ENCODE assay signal across 8 cellular contexts in the genomic region with DNA sequence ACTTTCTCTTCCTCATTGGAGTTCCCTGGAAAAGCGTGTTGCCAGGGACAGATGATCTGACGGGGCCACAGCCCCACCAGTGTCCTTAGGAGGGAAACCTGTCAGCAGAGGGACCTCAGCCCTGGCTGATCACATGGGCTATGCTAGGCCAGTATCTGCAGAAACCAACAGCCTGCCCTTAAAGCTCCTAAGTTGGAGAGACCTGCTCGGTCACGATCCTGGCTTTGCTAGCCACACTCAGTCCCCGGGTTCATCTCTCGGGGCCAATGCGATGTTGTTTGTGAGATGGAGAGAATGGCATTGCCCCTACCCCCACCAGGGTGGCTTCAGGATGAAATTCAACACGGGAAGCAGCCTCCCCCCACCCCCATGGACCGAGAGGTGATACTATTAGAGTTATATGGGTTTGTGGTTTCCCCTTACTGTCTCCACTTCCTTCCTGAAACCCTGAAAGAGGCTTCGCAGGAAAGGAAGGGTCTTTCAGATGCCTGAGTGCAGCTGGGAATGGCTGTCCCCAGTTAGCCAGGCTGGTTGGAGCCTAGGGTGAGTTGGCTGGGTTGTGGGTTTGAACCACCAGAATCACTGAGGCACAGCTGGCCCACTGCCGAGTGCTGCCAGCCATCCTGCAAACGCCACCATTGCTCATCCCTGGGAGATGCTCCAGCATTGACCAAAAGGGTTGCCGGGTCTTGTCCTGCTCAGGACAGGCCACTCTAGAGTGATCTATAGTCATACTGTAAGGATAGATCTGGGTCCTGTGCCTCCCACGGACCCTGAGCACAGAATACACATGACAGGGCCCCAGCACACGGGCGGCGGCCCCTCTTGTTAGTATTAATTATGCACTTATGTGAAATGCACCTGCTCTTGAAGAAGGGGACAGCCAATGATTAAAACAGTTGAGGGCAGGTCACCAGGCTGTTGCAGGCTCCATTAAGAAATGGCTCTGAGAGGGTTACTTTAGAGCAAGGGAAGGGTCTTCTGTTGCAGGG. TPM values are rescaled to one million over a fixed set of nuclear protein-coding genes. Genes with fewer than 3 reads are reported as not detected.
A peak's percentile ranks its signal among the peaks of the same experiment; 100 is the strongest.
DNase-seq lines count a peak whose midpoint lies in the region; ATAC-seq, FAIRE-seq and TF ChIP-seq lines count a peak whose summit lies in the region.

No MANE protein-coding gene starts in this region.

- H3K4me3 Mint-ChIP-seq in CD8-positive, alpha-beta T cell: peak overlapping the region; percentile 79

- no peaks in the 10 kb centered on the region for H3K9me3 ChIP-seq in CD8-positive, alpha-beta T cell (ENCODE audit: low read length)
- H3K9me3 ChIP-seq in PC-3 (ENCODE audit: low read length): no peaks in the 10 kb centered on the region
- no peaks in the 10 kb centered on the region for H3K9me3 ChIP-seq in fibroblast of lung (ENCODE audit: control insufficient read depth, insufficient read depth, low read depth, low read length)

- H4K20me1 ChIP-seq in PC-3 (ENCODE audit: low read length) (no peaks in the 10 kb centered on the region), fibroblast of lung (ENCODE audit: control insufficient read depth, extremely low read depth, insufficient read depth, low read length) (no peaks in the 10 kb centered on the region)

- no peaks in the 10 kb centered on the region for H3F3A ChIP-seq in PC-3 (ENCODE audit: low read length, unreplicated experiment)

- ATAC-seq in CD8-positive, alpha-beta T cell: peak; percentile 67
- ATAC-seq in GM21619 (IDR thresholded peaks at IDR 0.05; ENCODE audit: unreplicated experiment): peak; percentile 50
- ATAC-seq in PC-3: no peak

- H2AFZ ChIP-seq in PC-3 (ENCODE audit: low read length) (no peak overlapping the region), fibroblast of lung (ENCODE audit: low read length) (no peak overlapping the region)

- H3K4me2 ChIP-seq in PC-3 (ENCODE audit: low read length): peak overlapping the region; percentile 27; the same call in 1 of the 2 replicates
- no peak overlapping the region for H3K4me2 ChIP-seq in fibroblast of lung (ENCODE audit: extremely low read depth, insufficient read depth, low read length)

- no peaks in the 10 kb centered on the region for H3K36me3 Mint-ChIP-seq in CD8-positive, alpha-beta T cell

- POLR2A ChIA-PET in CD8-positive, alpha-beta T cell (lab: Charles Lee): no interaction called here
- POLR2A ChIA-PET in PC-3 (lab: Charles Lee; ENCODE audit: unreplicated experiment): no interaction called here

- H3K27me3 ChIP-seq in CD8-positive, alpha-beta T cell (ENCODE audit: insufficient read depth, low read length): no peaks in the 10 kb centered on the region
- H3K27me3 ChIP-seq in PC-3 (ENCODE audit: low read length) (no peaks in the 10 kb centered on the region), fibroblast of lung (ENCODE audit: control insufficient read depth, insufficient read depth, low read length) (no peaks in the 10 kb centered on the region)

- H3K27ac Mint-ChIP-seq in CD8-positive, alpha-beta T cell: no peak overlapping the region

- no peaks in the 10 kb centered on the region for H3K36me3 ChIP-seq in CD8-positive, alpha-beta T cell (ENCODE audit: insufficient read depth, low read length)
- no peaks in the 10 kb centered on the region for H3K36me3 ChIP-seq in PC-3 (ENCODE audit: low read depth, low read length)
- H3K36me3 ChIP-seq in fibroblast of lung (ENCODE audit: control insufficient read depth, insufficient read depth, low read length): no peaks in the 10 kb centered on the region

- H3K79me2 ChIP-seq in PC-3 (ENCODE audit: low read length): no peaks in the 10 kb centered on the region
- no peaks in the 10 kb centered on the region for H3K79me2 ChIP-seq in fibroblast of lung (ENCODE audit: control insufficient read depth, insufficient read depth, low read length)

- H3K9me2 ChIP-seq in PC-3 (replicated peaks; ENCODE audit: low read length): no peaks in the 10 kb centered on the region

- intact Hi-C loops in CD8-positive, alpha-beta T cell (cut with DNase I, micrococcal nuclease): loop anchor here in 1 of 2 experiments (5.0 kb wide), 1 partner anchor 35 kb away; no protein-coding TSS in a partner anchor
- intact Hi-C loops in PC-3 (cut with micrococcal nuclease): no loop called here

- CTCF ChIA-PET in CD8-positive, alpha-beta T cell (lab: Charles Lee): interaction anchor here (0.9 to 1.6 kb wide), 2 partner anchors 391 to 402 kb away, joined by 3 read pairs; no protein-coding TSS in a partner anchor
- CTCF ChIA-PET in PC-3 (lab: Charles Lee): no interaction called here

- peak overlapping the region; percentile 32; the same call in 1 of the 2 replicates for H3K9ac ChIP-seq in PC-3 (ENCODE audit: low read length)
- no peak overlapping the region for H3K9ac ChIP-seq in fibroblast of lung (ENCODE audit: insufficient read depth, low read length)

- H3K27me3 Mint-ChIP-seq in CD8-positive, alpha-beta T cell (ENCODE audit: low read depth): no peaks in the 10 kb centered on the region

- H3K4me1 Mint-ChIP-seq in CD8-positive, alpha-beta T cell (ENCODE audit: low read depth): peaks cover 35% of the 10 kb centered on the region

- no peak for FAIRE-seq in urothelium cell line (lab: Jason Lieb, UNC)

- no peaks in the 10 kb centered on the region for H3K9me3 Mint-ChIP-seq in CD8-positive, alpha-beta T cell

- peak in 5 of 7 experiments; percentile 15 to 59 (median 28) for DNase-seq in CD8-positive, alpha-beta T cell
- peak; percentile 41 for DNase-seq in PC-3
- DNase-seq in fibroblast of lung (ENCODE audit: low read depth in 2 of 2): no peak
- no peak for DNase-seq in iPS-NIHi11 (ENCODE audit: low spot score)
- no peak for DNase-seq in NCI-H345 (lab: John Stamatoyannopoulos, UW)
- DNase-seq in midbrain (lab: John Stamatoyannopoulos, UW): no peak
- DNase-seq in urothelium cell line (ENCODE audit: low spot score): no peak

- peak overlapping the region; percentile 57 for H3K4me3 ChIP-seq in CD8-positive, alpha-beta T cell (ENCODE audit: low read depth, low read length)
- H3K4me3 ChIP-seq in PC-3 (ENCODE audit: low read length) (no peak overlapping the region), fibroblast of lung (replicated peaks in 1 of 4; ENCODE audit: control extremely low read depth in 1 of 4, insufficient read depth in 1 of 4, low read depth in 3 of 4, low read length in 4 of 4) (no peak overlapping the region)

- no peak overlapping the region for H3K27ac ChIP-seq in CD8-positive, alpha-beta T cell (ENCODE audit: low read depth, low read length)
- H3K27ac ChIP-seq in PC-3 (ENCODE audit: low read length) (peak overlapping the region; percentile 75), fibroblast of lung (ENCODE audit: insufficient read depth, low read length) (peak overlapping the region; percentile 13)

- TF ChIP-seq CTCF in CD8-positive, alpha-beta T cell (IDR thresholded peaks at IDR 0.05): no peak
- TF ChIP-seq CTCF in PC-3 (conservative IDR thresholded peaks at IDR 0.05; ENCODE audit: low read depth, low read length) (no peak), fibroblast of lung (conservative IDR thresholded peaks at IDR 0.05 in 1 of 2, IDR thresholded peaks at IDR 0.05 in 1 of 2; ENCODE audit: low read depth in 1 of 2, low read length in 2 of 2) (no peak)

- H3K4me1 ChIP-seq in CD8-positive, alpha-beta T cell (ENCODE audit: insufficient read depth, low read length): peaks cover 32% of the 10 kb centered on the region
- H3K4me1 ChIP-seq in PC-3 (ENCODE audit: insufficient read depth, low read length) (peaks cover 51% of the 10 kb centered on the region), fibroblast of lung (ENCODE audit: control insufficient read depth, extremely low read depth, insufficient read depth, low read length) (peaks cover 52% of the 10 kb centered on the region)

- BruUV-seq in PC-3 (replicated peaks; lab: Mats Ljungman, UMichigan): no TSS peak

RNA-seq across cellular contexts. Expression of gene RMI2, which starts 16.8 kb away (rescaled TPM):
- total RNA-seq in CD8-positive, alpha-beta T cell: under 1 TPM; 0.69 to 0.73 TPM
- 10.2 and 10.9 TPM in 2 replicates for total RNA-seq in PC-3 (2014; rRNA removed)
- 1.8 and 6.8 TPM in 2 replicates for total RNA-seq in fibroblast of lung
- 6.6 and 12.6 TPM in 2 replicates for polyA plus RNA-seq in fibroblast of lung
- 4.3 and 7.5 TPM in 2 replicates for polyA plus RNA-seq in fibroblast of lung (2012)
- 1.8 and 2.9 TPM in 2 replicates for polyA minus RNA-seq in fibroblast of lung (ENCODE audit: low replicate concordance)

Comparison
In these comparisons a context has a peak if more than half of its experiments do, and no peak if none do; other contexts are left out.
1. DNase-seq: peak in CD8-positive, alpha-beta T cell (5 of 7) and PC-3 (single experiment); none in fibroblast of lung (0 of 2), iPS-NIHi11 (single experiment), NCI-H345 (single experiment), midbrain (single experiment) and urothelium cell line (single experiment).